12 cellular contexts compared by ENCODE assay signal in the genomic region with DNA sequence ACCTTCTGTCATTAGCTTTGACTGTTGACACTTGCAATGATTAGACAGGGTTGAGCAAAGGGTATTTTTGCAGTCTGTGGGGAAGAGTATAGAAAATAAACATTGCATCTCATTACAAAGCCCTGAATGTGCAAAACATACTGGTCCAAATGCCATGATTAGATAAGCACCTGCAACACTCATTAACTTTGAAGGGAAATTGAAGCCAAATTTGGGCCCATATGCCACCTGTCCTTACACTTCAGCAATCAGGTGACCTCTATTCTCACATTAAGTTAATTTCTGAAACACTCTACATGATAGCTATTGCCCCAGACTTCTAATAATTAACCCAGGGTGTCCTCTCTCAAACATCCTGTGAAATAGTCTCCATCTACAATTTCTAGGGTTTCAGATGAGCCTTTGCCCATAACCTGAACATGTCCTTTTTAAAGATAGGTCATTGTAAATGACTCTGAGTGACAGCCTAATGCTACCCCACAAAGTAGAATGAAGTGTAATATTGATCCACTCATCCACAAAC.
DNase-seq lines count a peak whose midpoint lies in the region; ATAC-seq, FAIRE-seq and TF ChIP-seq lines count a peak whose summit lies in the region.
"Had no signal": no experiment of that assay in that cellular context is flagged by ENCODE, and none has a peak within 500 bp of the region (broad histone marks: within the 10 kb centered on the region; RNA-seq: fewer than 3 reads in every experiment).

No MANE protein-coding gene starts in this region.

- H3K4me1 ChIP-seq in HepG2 (ENCODE audit: insufficient read depth, low read length), result peaks cover 32% of the 10 kb centered on the region
- H3K4me1 ChIP-seq in esophagus squamous epithelium, result peaks cover 15 to 28% (median 17%) of the 10 kb centered on the region in 3 donors
- H3K4me1 ChIP-seq: SJCRH30 had no signal

- ATAC-seq in GM18907 (IDR thresholded peaks at IDR 0.05; ENCODE audit: unreplicated experiment) (peak; percentile 85), GM21737 (IDR thresholded peaks at IDR 0.05; ENCODE audit: unreplicated experiment) (peak; percentile 75), HG03442 (IDR thresholded peaks at IDR 0.05; ENCODE audit: unreplicated experiment) (peak; percentile 40), HepG2 (peak; percentile 40; the same call in 2 of the 3 replicates)

- H4K20me1 ChIP-seq in HepG2 (ENCODE audit: insufficient read depth, low read length), result no peaks in the 10 kb centered on the region

- no peak overlapping the region for H3K4me2 ChIP-seq in HepG2 (ENCODE audit: low read depth, low read length)

- H3K27me3 ChIP-seq in HepG2 (ENCODE audit: control insufficient read depth in 1 of 2, insufficient read depth in 2 of 2, low read length in 2 of 2) (no peaks in the 10 kb centered on the region), esophagus squamous epithelium (no peaks in the 10 kb centered on the region)
- H3K27me3 ChIP-seq: SJCRH30 had no signal

- in situ Hi-C loops in HepG2 (cut with HindIII; ENCODE audit: extremely low pct_ligation_motif_present, low pct_unique_long_range_greater_than_20kb), result no loop called here

- H2AFZ ChIP-seq in HepG2 (ENCODE audit: low read length), result no peak overlapping the region

- TF ChIP-seq RAD21 in HepG2 (CRISPR knock-in tag; IDR thresholded peaks at IDR 0.05), result no peak

- H3K27ac ChIP-seq in HepG2 (ENCODE audit: extremely low read length, insufficient read depth, low read length) (no peak overlapping the region), esophagus squamous epithelium (no peak overlapping the region)
- H3K27ac ChIP-seq: SJCRH30 had no signal

- no peaks in the 10 kb centered on the region for H3K9me3 ChIP-seq in HepG2 (ENCODE audit: low read length)
- H3K9me3 ChIP-seq in esophagus squamous epithelium, result no peaks in the 10 kb centered on the region
- H3K9me3 ChIP-seq: SJCRH30 had no signal

- no peaks in the 10 kb centered on the region for H3K36me3 ChIP-seq in HepG2 (replicated peaks in 1 of 2; ENCODE audit: control insufficient read depth in 1 of 2, insufficient read depth in 2 of 2, low read length in 2 of 2)
- H3K36me3 ChIP-seq in esophagus squamous epithelium, result no peaks in the 10 kb centered on the region
- H3K36me3 ChIP-seq: SJCRH30 had no signal

- CTCF ChIA-PET in HepG2 (lab: Yijun Ruan, JAX; ENCODE audit: low intra/inter-chr PET ratio, low total read pairs), result no interaction called here

- intact Hi-C loops in HepG2 (cut with micrococcal nuclease; ENCODE audit: unreplicated experiment) (no loop called here), esophagus squamous epithelium (cut with DNase I) (no loop called here)

- TF ChIP-seq CTCF in HepG2 (CRISPR knock-in tag; IDR thresholded peaks at IDR 0.05), result no peak
- no peak for TF ChIP-seq CTCF in esophagus squamous epithelium (IDR thresholded peaks at IDR 0.05)

- TF ChIP-seq POLR2A in HepG2 (IDR thresholded peaks at IDR 0.05; ENCODE audit: insufficient read depth in 1 of 2, low read depth in 2 of 2, low read length in 2 of 2), result no peak
- no peak for TF ChIP-seq POLR2A in esophagus squamous epithelium (IDR thresholded peaks at IDR 0.05)
- TF ChIP-seq POLR2A in erythroblast (IDR thresholded peaks at IDR 0.05; ENCODE audit: low read length), result no peak

- DNase-seq in HepG2 (ENCODE audit: low spot score) (no peak), esophagus squamous epithelium (lab: John Stamatoyannopoulos, UW) (no peak), mesenteric fat pad (ENCODE audit: low spot score) (no peak), NCI-H187 (lab: John Stamatoyannopoulos, UW) (no peak), erythroblast (lab: John Stamatoyannopoulos, UW) (no peak)
- DNase-seq: amygdala, NCI-H446 treated with DMSO at 0.1 percent for 48 hours, occipital lobe, SJCRH30 had no signal

- BruUV-seq in HepG2 (replicated peaks; lab: Mats Ljungman, UMichigan), result no TSS peak

- TF ChIP-seq EP300 in HepG2 (IDR thresholded peaks at IDR 0.05; ENCODE audit: low read depth in 2 of 2, low read length in 2 of 2) (no peak), HepG2 (CRISPR knock-in tag; IDR thresholded peaks at IDR 0.05; ENCODE audit: borderline replicate concordance) (no peak)

- H3K4me3 ChIP-seq in HepG2 (replicated peaks in 1 of 3; ENCODE audit: insufficient read depth in 1 of 3, low read depth in 2 of 3, low read length in 3 of 3), result no peak overlapping the region
- no peak overlapping the region for H3K4me3 ChIP-seq in esophagus squamous epithelium
- H3K4me3 ChIP-seq: SJCRH30 had no signal

- H3K79me2 ChIP-seq in HepG2 (ENCODE audit: insufficient read depth, low read length), result no peaks in the 10 kb centered on the region

- no peak overlapping the region for H3K9ac ChIP-seq in HepG2 (ENCODE audit: insufficient read depth, low read depth, low read length)

- FAIRE-seq in HepG2 (lab: Jason Lieb, UNC), result no peak

- POLR2A ChIA-PET in HepG2 (lab: Yijun Ruan, JAX), result interaction anchor here (1.9 kb wide), 1 partner anchor 401 kb away, joined by 6 read pairs; a partner anchor contains a TSS

TF ChIP-seq in HepG2, 621 proteins besides CTCF, POLR2A, EP300 and RAD21:
- TF ChIP-seq, protein P1, sequence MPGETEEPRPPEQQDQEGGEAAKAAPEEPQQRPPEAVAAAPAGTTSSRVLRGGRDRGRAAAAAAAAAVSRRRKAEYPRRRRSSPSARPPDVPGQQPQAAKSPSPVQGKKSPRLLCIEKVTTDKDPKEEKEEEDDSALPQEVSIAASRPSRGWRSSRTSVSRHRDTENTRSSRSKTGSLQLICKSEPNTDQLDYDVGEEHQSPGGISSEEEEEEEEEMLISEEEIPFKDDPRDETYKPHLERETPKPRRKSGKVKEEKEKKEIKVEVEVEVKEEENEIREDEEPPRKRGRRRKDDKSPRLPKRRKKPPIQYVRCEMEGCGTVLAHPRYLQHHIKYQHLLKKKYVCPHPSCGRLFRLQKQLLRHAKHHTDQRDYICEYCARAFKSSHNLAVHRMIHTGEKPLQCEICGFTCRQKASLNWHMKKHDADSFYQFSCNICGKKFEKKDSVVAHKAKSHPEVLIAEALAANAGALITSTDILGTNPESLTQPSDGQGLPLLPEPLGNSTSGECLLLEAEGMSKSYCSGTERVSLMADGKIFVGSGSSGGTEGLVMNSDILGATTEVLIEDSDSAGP (CRISPR knock-in tag; IDR thresholded peaks at IDR 0.05; ENCODE audit: borderline replicate concordance), result no peak
- TF ChIP-seq CENPX (CRISPR knock-in tag; IDR thresholded peaks at IDR 0.05) (no peak), ETV5 (CRISPR knock-in tag; IDR thresholded peaks at IDR 0.05; ENCODE audit: borderline replicate concordance) (no peak), CCAR2 (optimal IDR thresholded peaks at IDR 0.05; ENCODE audit: low read depth, low read length) (no peak), STAT5B (CRISPR knock-in tag; IDR thresholded peaks at IDR 0.05) (no peak), ZNF724P (CRISPR knock-in tag; IDR thresholded peaks at IDR 0.05; ENCODE audit: borderline replicate concordance) (no peak)
- TF ChIP-seq, protein P2, sequence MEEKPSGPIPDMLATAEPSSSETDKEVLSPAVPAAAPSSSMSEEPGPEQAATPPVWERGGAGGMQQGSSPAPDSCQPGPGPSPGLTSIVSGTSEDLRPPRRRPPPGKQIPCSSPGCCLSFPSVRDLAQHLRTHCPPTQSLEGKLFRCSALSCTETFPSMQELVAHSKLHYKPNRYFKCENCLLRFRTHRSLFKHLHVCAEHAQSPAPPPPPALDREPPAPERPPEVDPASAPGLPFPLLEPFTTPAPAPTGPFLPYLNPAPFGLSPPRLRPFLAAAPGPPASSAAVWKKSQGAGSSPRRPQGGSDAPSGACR (CRISPR knock-in tag; IDR thresholded peaks at IDR 0.05), result no peak
